In genomic region chr2:37657471-37657870, GRCh38 we compare ENCODE assay signal across 15 cellular contexts. TPM values are rescaled to one million over a fixed set of nuclear protein-coding genes. Genes with fewer than 3 reads are reported as not detected.
DNase-seq lines count a peak whose midpoint lies in the region; ATAC-seq, FAIRE-seq and TF ChIP-seq lines count a peak whose summit lies in the region.
"Had no signal": no experiment of that assay in that cellular context is flagged by ENCODE, and none has a peak within 500 bp of the region (broad histone marks: within the 10 kb centered on the region; RNA-seq: fewer than 3 reads in every experiment).

No MANE protein-coding gene starts in this region.

- no peak for ATAC-seq in stimulated activated naive CD8-positive, alpha-beta T cell treated with anti-CD3 and anti-CD28 coated beads, Interleukin-15, Interleukin-2, amounts not matched to agents 100 U/mL and 50 U/mL, for 24 hours
- ATAC-seq in naive B cell (ENCODE audit: low read depth in 2 of 2) (no peak), GM19351 (IDR thresholded peaks at IDR 0.05; ENCODE audit: unreplicated experiment) (no peak)

- no peak for TF ChIP-seq CTCF in MCF 10A (IDR thresholded peaks at IDR 0.05; ENCODE audit: unreplicated experiment)

- CTCF ChIA-PET in MCF 10A (lab: Yijun Ruan, JAX): interaction anchor here (0.6 to 2.3 kb wide), 4 partner anchors 13 to 242 kb away, joined by 3 to 12 read pairs (median 4); partner anchors contain the start of gene CDC42EP3

- intact Hi-C loops in MCF 10A (cut with micrococcal nuclease): no loop called here

- H3K27me3 Mint-ChIP-seq in stimulated activated naive CD8-positive, alpha-beta T cell treated with anti-CD3 and anti-CD28 coated beads, Interleukin-15, Interleukin-2, amounts not matched to agents 100 ng/mL and 50 ng/mL, for 24 hours: no peaks in the 10 kb centered on the region
- H3K27me3 Mint-ChIP-seq in MCF 10A (ENCODE audit: insufficient read depth, unreplicated experiment): no peaks in the 10 kb centered on the region
- H3K27me3 Mint-ChIP-seq in naive B cell: no peaks in the 10 kb centered on the region
- no peaks in the 10 kb centered on the region for H3K27me3 Mint-ChIP-seq in T-helper 2 cell treated with Interferon-gamma antibody and Interleukin-4, amounts not matched to agents 5 μg/mL and 100 μg/mL, for 36 hours (ENCODE audit: low read depth)

- H3K9me3 Mint-ChIP-seq in stimulated activated naive CD8-positive, alpha-beta T cell treated with anti-CD3 and anti-CD28 coated beads, Interleukin-15, Interleukin-2, amounts not matched to agents 100 ng/mL and 50 ng/mL, for 24 hours: no peaks in the 10 kb centered on the region
- H3K9me3 Mint-ChIP-seq in MCF 10A (ENCODE audit: unreplicated experiment) (no peaks in the 10 kb centered on the region), naive B cell (peaks cover 0 to 2% (median 0%) of the 10 kb centered on the region in 7 donors)
- H3K9me3 Mint-ChIP-seq in T-helper 2 cell treated with Interferon-gamma antibody and Interleukin-4, amounts not matched to agents 5 μg/mL and 100 μg/mL, for 36 hours: no peaks in the 10 kb centered on the region

- TF ChIP-seq POLR2A in H54 (IDR thresholded peaks at IDR 0.05; ENCODE audit: low read depth, low read length): no peak

- no TSS peak for BruUV-seq in MCF 10A (replicated peaks; lab: Mats Ljungman, UMichigan)

- H3K4me3 Mint-ChIP-seq in stimulated activated naive CD8-positive, alpha-beta T cell treated with anti-CD3 and anti-CD28 coated beads, Interleukin-15, Interleukin-2, amounts not matched to agents 100 ng/mL and 50 ng/mL, for 24 hours: no peak overlapping the region
- H3K4me3 Mint-ChIP-seq in MCF 10A (ENCODE audit: unreplicated experiment) (no peak overlapping the region), naive B cell (peak overlapping the region in 2 of 8 donors; percentile 59 to 74)
- no peak overlapping the region for H3K4me3 Mint-ChIP-seq in T-helper 2 cell treated with Interferon-gamma antibody and Interleukin-4, amounts not matched to agents 5 μg/mL and 100 μg/mL, for 36 hours

- FAIRE-seq in H54 (lab: Jason Lieb, UNC): no peak
- FAIRE-seq: endometrium, islet of Langerhans had no signal

- H3K4me1 Mint-ChIP-seq in stimulated activated naive CD8-positive, alpha-beta T cell treated with anti-CD3 and anti-CD28 coated beads, Interleukin-15, Interleukin-2, amounts not matched to agents 100 ng/mL and 50 ng/mL, for 24 hours (ENCODE audit: low read depth): peaks cover 96% of the 10 kb centered on the region
- peaks cover 76% of the 10 kb centered on the region for H3K4me1 Mint-ChIP-seq in MCF 10A (ENCODE audit: insufficient read depth, unreplicated experiment)
- H3K4me1 Mint-ChIP-seq in naive B cell: peaks cover 58 to 82% (median 69%) of the 10 kb centered on the region in 3 donors
- peaks cover 54% of the 10 kb centered on the region for H3K4me1 Mint-ChIP-seq in T-helper 2 cell treated with Interferon-gamma antibody and Interleukin-4, amounts not matched to agents 5 μg/mL and 100 μg/mL, for 36 hours (ENCODE audit: low read depth)

- peaks cover 35% of the 10 kb centered on the region for H3K36me3 Mint-ChIP-seq in stimulated activated naive CD8-positive, alpha-beta T cell treated with anti-CD3 and anti-CD28 coated beads, Interleukin-15, Interleukin-2, amounts not matched to agents 100 ng/mL and 50 ng/mL, for 24 hours (ENCODE audit: low read depth)
- peaks cover 13% of the 10 kb centered on the region for H3K36me3 Mint-ChIP-seq in MCF 10A (ENCODE audit: insufficient read depth, unreplicated experiment)
- peaks cover 0 to 6% of the 10 kb centered on the region in 2 donors for H3K36me3 Mint-ChIP-seq in naive B cell
- H3K36me3 Mint-ChIP-seq in T-helper 2 cell treated with Interferon-gamma antibody and Interleukin-4, amounts not matched to agents 5 μg/mL and 100 μg/mL, for 36 hours (ENCODE audit: low read depth): peaks cover 19% of the 10 kb centered on the region

- POLR2A ChIA-PET in MCF 10A (lab: Yijun Ruan, JAX): interaction anchor here (1.3 to 6.2 kb wide), 4 partner anchors 8 to 67 kb away, joined by 4 to 90 read pairs (median 5); partner anchors contain the start of gene CDC42EP3

- DNase-seq in stimulated activated naive CD8-positive, alpha-beta T cell treated with anti-CD3 and anti-CD28 coated beads, Interleukin-15, Interleukin-2, amounts not matched to agents 100 U/mL and 50 U/mL, for 24 hours: no peak
- DNase-seq in MCF 10A (ENCODE audit: unreplicated experiment): peak; percentile 39
- DNase-seq in naive B cell: no peak
- no peak for DNase-seq in H54 (ENCODE audit: insufficient read length, low spot score)
- DNase-seq in stimulated activated CD4-positive, alpha-beta T cell treated with anti-CD3 and anti-CD28 coated beads, Interleukin-15, amount 100 ng/mL, for 24 hours: no peak
- no peak for DNase-seq in T-helper 2 cell treated with Interferon-gamma antibody and Interleukin-4, amounts not matched to agents 5 μg/mL and 100 μg/mL, for 36 hours (ENCODE audit: low spot score)
- DNase-seq: activated naive CD4-positive, alpha-beta T cell treated with Interleukin-2 at 50 U/mL for 16 hours; BE2C; NK-92 treated with Interleukin-12 subunit alpha and Interleukin-12 subunit beta, amount 100 ng/mL, for 24 hours; stimulated activated CD4-positive, alpha-beta T cell treated with anti-CD3 and anti-CD28 coated beads, Interleukin-12 subunit alpha, Interleukin-12 subunit beta, amount 100 ng/mL, for 4 hours; stimulated activated naive CD4-positive, alpha-beta T cell treated with Interleukin-2 at 50 U/mL for 16 hours had no signal

- peak overlapping the region; percentile 74 for H3K27ac Mint-ChIP-seq in stimulated activated naive CD8-positive, alpha-beta T cell treated with anti-CD3 and anti-CD28 coated beads, Interleukin-15, Interleukin-2, amounts not matched to agents 100 ng/mL and 50 ng/mL, for 24 hours
- H3K27ac Mint-ChIP-seq in MCF 10A (ENCODE audit: low read depth, unreplicated experiment) (peak overlapping the region; percentile 97), naive B cell (peak overlapping the region in 4 of 6 donors; percentile 44 to 89 (median 61))
- H3K27ac Mint-ChIP-seq in T-helper 2 cell treated with Interferon-gamma antibody and Interleukin-4, amounts not matched to agents 5 μg/mL and 100 μg/mL, for 36 hours: no peak overlapping the region

RNA-seq across cellular contexts. Expression of gene CDC42EP3, which starts 14.0 kb away (rescaled TPM):
- 55.4 and 61.3 TPM in 2 replicates for total RNA-seq in MCF 10A (2022)
- 10 to 100 TPM in 4 of 6 donors, 1 to 10 TPM in 2; 4.5 to 24.5 (median 12.1) TPM for polyA plus RNA-seq in naive B cell (ENCODE audit: low read depth in 6 of 6)
